ENCODE assay signal across 35 cellular contexts in the genomic region with DNA sequence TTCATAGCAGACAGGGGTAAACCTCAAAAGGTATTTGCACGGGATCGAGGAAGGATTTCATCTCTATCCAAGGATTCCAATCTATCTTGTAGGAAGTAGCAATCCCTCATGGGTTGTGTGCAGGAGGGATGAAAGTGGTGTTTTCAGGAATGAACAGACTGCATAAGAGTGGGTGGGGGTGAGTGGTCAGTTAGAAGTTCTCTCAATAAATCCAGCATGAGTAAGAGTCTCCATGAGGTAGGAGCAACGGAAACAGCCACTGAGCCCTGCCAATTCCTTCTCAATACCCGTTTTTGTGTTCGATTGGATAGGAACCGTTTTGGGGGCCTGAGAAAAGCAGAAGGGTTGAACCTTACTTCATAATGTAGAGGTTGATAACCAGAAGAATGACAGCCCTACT.
"Had no signal": no experiment of that assay in that cellular context is flagged by ENCODE, and none has a peak within 500 bp of the region (broad histone marks: within the 10 kb centered on the region; RNA-seq: fewer than 3 reads in every experiment).

No MANE protein-coding gene starts in this region.

- ATAC-seq: activated CD4-positive, CD25-positive, alpha-beta regulatory T cell treated with anti-CD3 and anti-CD28 coated beads, Interleukin-2, amount 50 U/mL, for 24 hours; activated CD8-positive, alpha-beta T cell treated with anti-CD3 and anti-CD28 coated beads for 36 hours; activated naive CD8-positive, alpha-beta T cell treated with anti-CD3 and anti-CD28 coated beads, Interleukin-2, amount 50 U/mL, for 24 hours; body of pancreas; esophagus mucosa; gastrocnemius medialis; T-helper 17 cell had no signal

- H3K4me1 Mint-ChIP-seq: activated B cell treated with CpG ODN at 0.5 μM for 24 hours; activated naive CD4-positive, alpha-beta T cell treated with anti-CD3 and anti-CD28 coated beads, Interleukin-2, amount 50 U/mL, for 24 hours; activated naive CD8-positive, alpha-beta T cell treated with anti-CD3 and anti-CD28 coated beads for 36 hours; activated naive CD8-positive, alpha-beta T cell treated with anti-CD3 and anti-CD28 coated beads, Interleukin-2, amount 50 U/mL, for 24 hours; T-helper 17 cell had no signal

- H3K4me3 Mint-ChIP-seq: activated B cell treated with CpG ODN at 0.5 μM for 24 hours; activated CD8-positive, alpha-beta T cell treated with anti-CD3 and anti-CD28 coated beads for 36 hours; activated naive CD4-positive, alpha-beta T cell treated with anti-CD3 and anti-CD28 coated beads for 36 hours; activated naive CD4-positive, alpha-beta T cell treated with anti-CD3 and anti-CD28 coated beads, Interleukin-2, amount 50 U/mL, for 24 hours; activated naive CD8-positive, alpha-beta T cell treated with anti-CD3 and anti-CD28 coated beads for 36 hours; activated naive CD8-positive, alpha-beta T cell treated with anti-CD3 and anti-CD28 coated beads, Interleukin-2, amount 50 U/mL, for 24 hours; activated T-helper 1 cell treated with anti-CD3 and anti-CD28 coated beads, Interleukin-12 subunit alpha, Interleukin-12 subunit beta, Interleukin-2, Interleukin-4 antibody, amounts not matched to agents 30 ng/mL and 10 ng/mL and 1 ng/mL, durations not matched to agents 14 hours and 24 hours and 36 hours; dendritic cell treated with granulocyte-macrophage colony-stimulating factor and Interleukin-4, amounts not matched to agents 40 ng/mL and 50 ng/mL, for 4 days; endodermal cell; T-helper 17 cell; T-helper 2 cell treated with Interferon-gamma antibody and Interleukin-4, amounts not matched to agents 5 μg/mL and 100 μg/mL, for 36 hours had no signal

- H3K27ac ChIP-seq: adrenal gland, body of pancreas, coronary artery, dorsolateral prefrontal cortex, foreskin keratinocyte, gastrocnemius medialis, WERI-Rb-1 had no signal

- H3K27me3 ChIP-seq: adrenal gland, body of pancreas, foreskin keratinocyte, gastrocnemius medialis had no signal

- H3K27me3 Mint-ChIP-seq: dendritic cell treated with granulocyte-macrophage colony-stimulating factor and Interleukin-4, amounts not matched to agents 40 ng/mL and 50 ng/mL, for 4 days; T-helper 17 cell had no signal

- H3K9me3 ChIP-seq: adrenal gland, body of pancreas, gastrocnemius medialis had no signal

- DNase-seq: activated B cell treated with CpG ODN at 0.5 μM for 24 hours; activated CD4-positive, alpha-beta T cell treated with anti-CD3 and anti-CD28 coated beads for 48 hours; activated CD4-positive, alpha-beta T cell treated with anti-CD3 and anti-CD28 coated beads, Interleukin-2, amount 50 U/mL, for 1 hour; activated CD4-positive, alpha-beta T cell treated with anti-CD3 and anti-CD28 coated beads, Interleukin-2, amount 50 U/mL, for 48 hours; activated CD8-positive, alpha-beta memory T cell treated with anti-CD3 and anti-CD28 coated beads for 24 hours; activated CD8-positive, alpha-beta T cell treated with anti-CD3 and anti-CD28 coated beads for 36 hours; activated effector memory CD4-positive, alpha-beta T cell treated with anti-CD3 and anti-CD28 coated beads, Interleukin-2, amount 50 U/mL, for 16 hours; activated naive CD4-positive, alpha-beta T cell treated with anti-CD3 and anti-CD28 coated beads for 36 hours; activated naive CD8-positive, alpha-beta T cell treated with anti-CD3 and anti-CD28 coated beads for 36 hours; activated naive CD8-positive, alpha-beta T cell treated with anti-CD3 and anti-CD28 coated beads, Interleukin-2, amount 50 U/mL, for 24 hours; activated T-cell treated with anti-CD3 and anti-CD28 coated beads, Interleukin-2, amount 50 U/mL, for 1 hour; activated T-cell treated with anti-CD3 and anti-CD28 coated beads, Interleukin-2, amount 50 U/mL, for 48 hours; adrenal gland; amygdala; aorta; body of pancreas; caudate nucleus; dorsolateral prefrontal cortex; effector memory CD4-positive, alpha-beta T cell; endodermal cell; foreskin keratinocyte; gastrocnemius medialis; glutamatergic neuron; T-helper 1 cell; T-helper 17 cell; T1000; WERI-Rb-1 had no signal

- H3K36me3 ChIP-seq: adrenal gland, gastrocnemius medialis, WERI-Rb-1 had no signal

- H3K4me1 ChIP-seq: adrenal gland, foreskin keratinocyte, gastrocnemius medialis had no signal

- H3K4me3 ChIP-seq: adrenal gland, body of pancreas, coronary artery, dorsolateral prefrontal cortex, gastrocnemius medialis had no signal

- H3K36me3 Mint-ChIP-seq: activated naive CD4-positive, alpha-beta T cell treated with anti-CD3 and anti-CD28 coated beads, Interleukin-2, amount 50 U/mL, for 24 hours; activated naive CD8-positive, alpha-beta T cell treated with anti-CD3 and anti-CD28 coated beads for 36 hours had no signal

- H3K27ac Mint-ChIP-seq: activated B cell treated with CpG ODN at 0.5 μM for 24 hours; activated CD8-positive, alpha-beta T cell treated with anti-CD3 and anti-CD28 coated beads for 36 hours; activated naive CD4-positive, alpha-beta T cell treated with anti-CD3 and anti-CD28 coated beads for 36 hours; activated naive CD4-positive, alpha-beta T cell treated with anti-CD3 and anti-CD28 coated beads, Interleukin-2, amount 50 U/mL, for 24 hours; activated naive CD8-positive, alpha-beta T cell treated with anti-CD3 and anti-CD28 coated beads for 36 hours; activated naive CD8-positive, alpha-beta T cell treated with anti-CD3 and anti-CD28 coated beads, Interleukin-2, amount 50 U/mL, for 24 hours; activated T-helper 1 cell treated with anti-CD3 and anti-CD28 coated beads, Interleukin-12 subunit alpha, Interleukin-12 subunit beta, Interleukin-2, Interleukin-4 antibody, amounts not matched to agents 30 ng/mL and 10 ng/mL and 1 ng/mL, durations not matched to agents 14 hours and 24 hours and 36 hours; activated T-helper 2 cell treated with anti-CD3 and anti-CD28 coated beads, Interferon-gamma antibody, Interleukin-2, Interleukin-4, amounts not matched to agents 10 μg/mL and 5 μg/mL and 100 μg/mL, durations not matched to agents 14 hours and 24 hours and 36 hours; dendritic cell treated with granulocyte-macrophage colony-stimulating factor and Interleukin-4, amounts not matched to agents 40 ng/mL and 50 ng/mL, for 4 days; endodermal cell; T-helper 17 cell; T-helper 2 cell treated with Interferon-gamma antibody and Interleukin-4, amounts not matched to agents 5 μg/mL and 100 μg/mL, for 36 hours had no signal

- H3K9me3 Mint-ChIP-seq: activated naive CD4-positive, alpha-beta T cell treated with anti-CD3 and anti-CD28 coated beads, Interleukin-2, amount 50 U/mL, for 24 hours; activated naive CD8-positive, alpha-beta T cell treated with anti-CD3 and anti-CD28 coated beads for 36 hours; activated T-helper 1 cell treated with anti-CD3 and anti-CD28 coated beads, Interleukin-12 subunit alpha, Interleukin-12 subunit beta, Interleukin-2, Interleukin-4 antibody, amounts not matched to agents 30 ng/mL and 10 ng/mL and 1 ng/mL, durations not matched to agents 14 hours and 24 hours and 36 hours; activated T-helper 2 cell treated with anti-CD3 and anti-CD28 coated beads, Interferon-gamma antibody, Interleukin-2, Interleukin-4, amounts not matched to agents 10 μg/mL and 5 μg/mL and 100 μg/mL, durations not matched to agents 14 hours and 24 hours and 36 hours; dendritic cell treated with granulocyte-macrophage colony-stimulating factor and Interleukin-4, amounts not matched to agents 40 ng/mL and 50 ng/mL, for 4 days had no signal
